ENCODE assay signal across 1 cellular context in genomic region chr15:58770857-58771620, GRCh38.
TF ChIP-seq lines count a peak whose summit lies in the region.

A gene with protein sequence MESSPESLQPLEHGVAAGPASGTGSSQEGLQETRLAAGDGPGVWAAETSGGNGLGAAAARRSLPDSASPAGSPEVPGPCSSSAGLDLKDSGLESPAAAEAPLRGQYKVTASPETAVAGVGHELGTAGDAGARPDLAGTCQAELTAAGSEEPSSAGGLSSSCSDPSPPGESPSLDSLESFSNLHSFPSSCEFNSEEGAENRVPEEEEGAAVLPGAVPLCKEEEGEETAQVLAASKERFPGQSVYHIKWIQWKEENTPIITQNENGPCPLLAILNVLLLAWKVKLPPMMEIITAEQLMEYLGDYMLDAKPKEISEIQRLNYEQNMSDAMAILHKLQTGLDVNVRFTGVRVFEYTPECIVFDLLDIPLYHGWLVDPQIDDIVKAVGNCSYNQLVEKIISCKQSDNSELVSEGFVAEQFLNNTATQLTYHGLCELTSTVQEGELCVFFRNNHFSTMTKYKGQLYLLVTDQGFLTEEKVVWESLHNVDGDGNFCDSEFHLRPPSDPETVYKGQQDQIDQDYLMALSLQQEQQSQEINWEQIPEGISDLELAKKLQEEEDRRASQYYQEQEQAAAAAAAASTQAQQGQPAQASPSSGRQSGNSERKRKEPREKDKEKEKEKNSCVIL (plus strand): TSS chr15:58771302. CDS start chr15:58771396, 94 bp downstream.

TF ChIP-seq in SK-N-SH, 30 proteins besides CTCF, POLR2A, EP300 and RAD21 (continued from another document):
- peak; percentile 70 for TF ChIP-seq GABPA (IDR thresholded peaks at IDR 0.05; ENCODE audit: low read depth)
- TF ChIP-seq POLR2AphosphoS5 (IDR thresholded peaks at IDR 0.05; ENCODE audit: low read depth, low read length): peak; percentile 81
